ENCODE assay signal across 1 cellular context in genomic region chr13:44364601-44365000, GRCh38.
TF ChIP-seq lines count a peak whose summit lies in the region.

No MANE protein-coding gene starts in this region.

TF ChIP-seq in HepG2, 621 proteins besides CTCF, POLR2A, EP300 and RAD21 (continued from another document and continues in another):
- TF ChIP-seq DRAP1 (CRISPR knock-in tag; IDR thresholded peaks at IDR 0.05) = no peak
- no peak for TF ChIP-seq ZNF703 (CRISPR knock-in tag; IDR thresholded peaks at IDR 0.05; ENCODE audit: borderline replicate concordance)
- no peak for TF ChIP-seq ZNF691 (CRISPR knock-in tag; IDR thresholded peaks at IDR 0.05; ENCODE audit: borderline replicate concordance, low read depth)
- no peak for TF ChIP-seq NCOA2 (CRISPR knock-in tag; IDR thresholded peaks at IDR 0.05)
- TF ChIP-seq ZNF20 (CRISPR knock-in tag; IDR thresholded peaks at IDR 0.05) = no peak
- TF ChIP-seq TMF1 (CRISPR knock-in tag; IDR thresholded peaks at IDR 0.05; ENCODE audit: low read depth) = no peak
- TF ChIP-seq AGO1 (IDR thresholded peaks at IDR 0.05; ENCODE audit: low read depth, low read length, poor library complexity, severe bottlenecking) = no peak
- TF ChIP-seq FIP1L1 (IDR thresholded peaks at IDR 0.05; ENCODE audit: borderline replicate concordance, insufficient read depth, low read depth, low read length) = no peak
- TF ChIP-seq, protein P1, sequence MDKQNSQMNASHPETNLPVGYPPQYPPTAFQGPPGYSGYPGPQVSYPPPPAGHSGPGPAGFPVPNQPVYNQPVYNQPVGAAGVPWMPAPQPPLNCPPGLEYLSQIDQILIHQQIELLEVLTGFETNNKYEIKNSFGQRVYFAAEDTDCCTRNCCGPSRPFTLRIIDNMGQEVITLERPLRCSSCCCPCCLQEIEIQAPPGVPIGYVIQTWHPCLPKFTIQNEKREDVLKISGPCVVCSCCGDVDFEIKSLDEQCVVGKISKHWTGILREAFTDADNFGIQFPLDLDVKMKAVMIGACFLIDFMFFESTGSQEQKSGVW (CRISPR knock-in tag; IDR thresholded peaks at IDR 0.05; ENCODE audit: borderline replicate concordance) = no peak
- TF ChIP-seq, protein P2, sequence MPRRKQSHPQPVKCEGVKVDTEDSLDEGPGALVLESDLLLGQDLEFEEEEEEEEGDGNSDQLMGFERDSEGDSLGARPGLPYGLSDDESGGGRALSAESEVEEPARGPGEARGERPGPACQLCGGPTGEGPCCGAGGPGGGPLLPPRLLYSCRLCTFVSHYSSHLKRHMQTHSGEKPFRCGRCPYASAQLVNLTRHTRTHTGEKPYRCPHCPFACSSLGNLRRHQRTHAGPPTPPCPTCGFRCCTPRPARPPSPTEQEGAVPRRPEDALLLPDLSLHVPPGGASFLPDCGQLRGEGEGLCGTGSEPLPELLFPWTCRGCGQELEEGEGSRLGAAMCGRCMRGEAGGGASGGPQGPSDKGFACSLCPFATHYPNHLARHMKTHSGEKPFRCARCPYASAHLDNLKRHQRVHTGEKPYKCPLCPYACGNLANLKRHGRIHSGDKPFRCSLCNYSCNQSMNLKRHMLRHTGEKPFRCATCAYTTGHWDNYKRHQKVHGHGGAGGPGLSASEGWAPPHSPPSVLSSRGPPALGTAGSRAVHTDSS (CRISPR knock-in tag; conservative IDR thresholded peaks at IDR 0.05) = no peak
- no peak for TF ChIP-seq ZFP1 (CRISPR knock-in tag; IDR thresholded peaks at IDR 0.05)
- no peak for TF ChIP-seq RORA (CRISPR knock-in tag; IDR thresholded peaks at IDR 0.05)
- no peak for TF ChIP-seq PRDM4 (CRISPR knock-in tag; IDR thresholded peaks at IDR 0.05; ENCODE audit: borderline replicate concordance)
- TF ChIP-seq ZNF350 (CRISPR knock-in tag; IDR thresholded peaks at IDR 0.05; ENCODE audit: borderline replicate concordance, low read depth) = no peak
- TF ChIP-seq HOXA9 (CRISPR knock-in tag; IDR thresholded peaks at IDR 0.05; ENCODE audit: borderline replicate concordance) = no peak
- TF ChIP-seq ZNF225 (CRISPR knock-in tag; IDR thresholded peaks at IDR 0.05) = no peak
- TF ChIP-seq NCOA1 (CRISPR knock-in tag; IDR thresholded peaks at IDR 0.05) = no peak
- TF ChIP-seq ZNF780A (CRISPR knock-in tag; IDR thresholded peaks at IDR 0.05) = no peak
- TF ChIP-seq, protein P3, sequence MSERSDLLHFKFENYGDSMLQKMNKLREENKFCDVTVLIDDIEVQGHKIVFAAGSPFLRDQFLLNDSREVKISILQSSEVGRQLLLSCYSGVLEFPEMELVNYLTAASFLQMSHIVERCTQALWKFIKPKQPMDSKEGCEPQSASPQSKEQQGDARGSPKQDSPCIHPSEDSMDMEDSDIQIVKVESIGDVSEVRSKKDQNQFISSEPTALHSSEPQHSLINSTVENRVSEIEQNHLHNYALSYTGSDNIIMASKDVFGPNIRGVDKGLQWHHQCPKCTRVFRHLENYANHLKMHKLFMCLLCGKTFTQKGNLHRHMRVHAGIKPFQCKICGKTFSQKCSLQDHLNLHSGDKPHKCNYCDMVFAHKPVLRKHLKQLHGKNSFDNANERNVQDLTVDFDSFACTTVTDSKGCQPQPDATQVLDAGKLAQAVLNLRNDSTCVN (CRISPR knock-in tag; IDR thresholded peaks at IDR 0.05; ENCODE audit: borderline replicate concordance) = no peak
- TF ChIP-seq, protein P4, sequence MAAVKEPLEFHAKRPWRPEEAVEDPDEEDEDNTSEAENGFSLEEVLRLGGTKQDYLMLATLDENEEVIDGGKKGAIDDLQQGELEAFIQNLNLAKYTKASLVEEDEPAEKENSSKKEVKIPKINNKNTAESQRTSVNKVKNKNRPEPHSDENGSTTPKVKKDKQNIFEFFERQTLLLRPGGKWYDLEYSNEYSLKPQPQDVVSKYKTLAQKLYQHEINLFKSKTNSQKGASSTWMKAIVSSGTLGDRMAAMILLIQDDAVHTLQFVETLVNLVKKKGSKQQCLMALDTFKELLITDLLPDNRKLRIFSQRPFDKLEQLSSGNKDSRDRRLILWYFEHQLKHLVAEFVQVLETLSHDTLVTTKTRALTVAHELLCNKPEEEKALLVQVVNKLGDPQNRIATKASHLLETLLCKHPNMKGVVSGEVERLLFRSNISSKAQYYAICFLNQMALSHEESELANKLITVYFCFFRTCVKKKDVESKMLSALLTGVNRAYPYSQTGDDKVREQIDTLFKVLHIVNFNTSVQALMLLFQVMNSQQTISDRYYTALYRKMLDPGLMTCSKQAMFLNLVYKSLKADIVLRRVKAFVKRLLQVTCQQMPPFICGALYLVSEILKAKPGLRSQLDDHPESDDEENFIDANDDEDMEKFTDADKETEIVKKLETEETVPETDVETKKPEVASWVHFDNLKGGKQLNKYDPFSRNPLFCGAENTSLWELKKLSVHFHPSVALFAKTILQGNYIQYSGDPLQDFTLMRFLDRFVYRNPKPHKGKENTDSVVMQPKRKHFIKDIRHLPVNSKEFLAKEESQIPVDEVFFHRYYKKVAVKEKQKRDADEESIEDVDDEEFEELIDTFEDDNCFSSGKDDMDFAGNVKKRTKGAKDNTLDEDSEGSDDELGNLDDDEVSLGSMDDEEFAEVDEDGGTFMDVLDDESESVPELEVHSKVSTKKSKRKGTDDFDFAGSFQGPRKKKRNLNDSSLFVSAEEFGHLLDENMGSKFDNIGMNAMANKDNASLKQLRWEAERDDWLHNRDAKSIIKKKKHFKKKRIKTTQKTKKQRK (IDR thresholded peaks at IDR 0.05; ENCODE audit: low read length) = no peak
- no peak for TF ChIP-seq ZSCAN20 (CRISPR knock-in tag; IDR thresholded peaks at IDR 0.05; ENCODE audit: borderline replicate concordance)
- no peak for TF ChIP-seq TCF7L2 (IDR thresholded peaks at IDR 0.05; ENCODE audit: low read depth, low read length)
- TF ChIP-seq ZBTB7B (CRISPR knock-in tag; IDR thresholded peaks at IDR 0.05) = no peak
- peak; percentile 92 for TF ChIP-seq SOX5 (CRISPR knock-in tag; IDR thresholded peaks at IDR 0.05; ENCODE audit: borderline replicate concordance)
- TF ChIP-seq, protein P5, sequence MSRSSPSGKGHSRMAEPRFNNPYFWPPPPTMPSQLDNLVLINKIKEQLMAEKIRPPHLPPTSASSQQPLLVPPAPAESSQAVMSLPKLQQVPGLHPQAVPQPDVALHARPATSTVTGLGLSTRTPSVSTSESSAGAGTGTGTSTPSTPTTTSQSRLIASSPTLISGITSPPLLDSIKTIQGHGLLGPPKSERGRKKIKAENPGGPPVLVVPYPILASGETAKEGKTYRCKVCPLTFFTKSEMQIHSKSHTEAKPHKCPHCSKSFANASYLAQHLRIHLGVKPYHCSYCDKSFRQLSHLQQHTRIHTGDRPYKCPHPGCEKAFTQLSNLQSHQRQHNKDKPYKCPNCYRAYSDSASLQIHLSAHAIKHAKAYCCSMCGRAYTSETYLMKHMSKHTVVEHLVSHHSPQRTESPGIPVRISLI (CRISPR knock-in tag; IDR thresholded peaks at IDR 0.05; ENCODE audit: borderline replicate concordance) = no peak
- TF ChIP-seq, protein P6, sequence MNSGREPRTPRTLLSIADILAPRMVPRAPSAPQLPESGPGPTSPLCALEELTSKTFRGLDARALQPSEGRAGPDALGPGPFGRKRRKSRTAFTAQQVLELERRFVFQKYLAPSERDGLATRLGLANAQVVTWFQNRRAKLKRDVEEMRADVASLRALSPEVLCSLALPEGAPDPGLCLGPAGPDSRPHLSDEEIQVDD (CRISPR knock-in tag; IDR thresholded peaks at IDR 0.05; ENCODE audit: borderline replicate concordance) = no peak
- TF ChIP-seq DNMT1 (CRISPR knock-in tag; IDR thresholded peaks at IDR 0.05) = no peak
- TF ChIP-seq, protein P7, sequence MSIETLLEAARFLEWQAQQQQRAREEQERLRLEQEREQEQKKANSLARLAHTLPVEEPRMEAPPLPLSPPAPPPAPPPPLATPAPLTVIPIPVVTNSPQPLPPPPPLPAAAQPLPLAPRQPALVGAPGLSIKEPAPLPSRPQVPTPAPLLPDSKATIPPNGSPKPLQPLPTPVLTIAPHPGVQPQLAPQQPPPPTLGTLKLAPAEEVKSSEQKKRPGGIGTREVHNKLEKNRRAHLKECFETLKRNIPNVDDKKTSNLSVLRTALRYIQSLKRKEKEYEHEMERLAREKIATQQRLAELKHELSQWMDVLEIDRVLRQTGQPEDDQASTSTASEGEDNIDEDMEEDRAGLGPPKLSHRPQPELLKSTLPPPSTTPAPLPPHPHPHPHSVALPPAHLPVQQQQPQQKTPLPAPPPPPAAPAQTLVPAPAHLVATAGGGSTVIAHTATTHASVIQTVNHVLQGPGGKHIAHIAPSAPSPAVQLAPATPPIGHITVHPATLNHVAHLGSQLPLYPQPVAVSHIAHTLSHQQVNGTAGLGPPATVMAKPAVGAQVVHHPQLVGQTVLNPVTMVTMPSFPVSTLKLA (IDR thresholded peaks at IDR 0.05) = no peak
- TF ChIP-seq, protein P8, sequence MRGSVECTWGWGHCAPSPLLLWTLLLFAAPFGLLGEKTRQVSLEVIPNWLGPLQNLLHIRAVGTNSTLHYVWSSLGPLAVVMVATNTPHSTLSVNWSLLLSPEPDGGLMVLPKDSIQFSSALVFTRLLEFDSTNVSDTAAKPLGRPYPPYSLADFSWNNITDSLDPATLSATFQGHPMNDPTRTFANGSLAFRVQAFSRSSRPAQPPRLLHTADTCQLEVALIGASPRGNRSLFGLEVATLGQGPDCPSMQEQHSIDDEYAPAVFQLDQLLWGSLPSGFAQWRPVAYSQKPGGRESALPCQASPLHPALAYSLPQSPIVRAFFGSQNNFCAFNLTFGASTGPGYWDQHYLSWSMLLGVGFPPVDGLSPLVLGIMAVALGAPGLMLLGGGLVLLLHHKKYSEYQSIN (CRISPR knock-in tag; IDR thresholded peaks at IDR 0.05; ENCODE audit: borderline replicate concordance) = no peak
- peak; percentile 53; the same call in 1 of the 2 replicates for TF ChIP-seq FOXA1 (IDR thresholded peaks at IDR 0.05)
- peak; percentile 75 for TF ChIP-seq FOXA1 (CRISPR knock-in tag; IDR thresholded peaks at IDR 0.05)
- TF ChIP-seq ASH2L (IDR thresholded peaks at IDR 0.05; ENCODE audit: insufficient read length, low read depth, low read length) = no peak
- no peak for TF ChIP-seq ZKSCAN8 (CRISPR knock-in tag; IDR thresholded peaks at IDR 0.05; ENCODE audit: borderline replicate concordance)
- TF ChIP-seq HOXA7 (CRISPR knock-in tag; IDR thresholded peaks at IDR 0.05) = no peak
- TF ChIP-seq SP1 (IDR thresholded peaks at IDR 0.05) = no peak
- no peak for TF ChIP-seq SP1 (CRISPR knock-in tag; IDR thresholded peaks at IDR 0.05)
- TF ChIP-seq TRIM24 (CRISPR knock-in tag; IDR thresholded peaks at IDR 0.05) = no peak
- TF ChIP-seq ZEB1 (IDR thresholded peaks at IDR 0.05; ENCODE audit: insufficient replicate concordance, low read depth) = no peak
- no peak for TF ChIP-seq FOXP1 (IDR thresholded peaks at IDR 0.05)
- peak; percentile 77 for TF ChIP-seq FOXP1 (CRISPR knock-in tag; IDR thresholded peaks at IDR 0.05)
- no peak for TF ChIP-seq ZSCAN12 (CRISPR knock-in tag; IDR thresholded peaks at IDR 0.05)
- TF ChIP-seq IKZF4 (CRISPR knock-in tag; IDR thresholded peaks at IDR 0.05; ENCODE audit: borderline replicate concordance, low read depth, not compliant biosample characterization) = no peak
- peak; percentile 74; the same call in 1 of the 2 replicates for TF ChIP-seq FOXO1 (CRISPR knock-in tag; IDR thresholded peaks at IDR 0.05)
- no peak for TF ChIP-seq EEA1 (CRISPR knock-in tag; IDR thresholded peaks at IDR 0.05; ENCODE audit: borderline replicate concordance)
- no peak for TF ChIP-seq ATF7 (IDR thresholded peaks at IDR 0.05)
- no peak for TF ChIP-seq ATF7 (CRISPR knock-in tag; IDR thresholded peaks at IDR 0.05)
- no peak for TF ChIP-seq ZNF263 (CRISPR knock-in tag; IDR thresholded peaks at IDR 0.05)
- no peak for TF ChIP-seq KDM2A (CRISPR knock-in tag; IDR thresholded peaks at IDR 0.05; ENCODE audit: borderline replicate concordance, low read depth)
- TF ChIP-seq, protein P9, sequence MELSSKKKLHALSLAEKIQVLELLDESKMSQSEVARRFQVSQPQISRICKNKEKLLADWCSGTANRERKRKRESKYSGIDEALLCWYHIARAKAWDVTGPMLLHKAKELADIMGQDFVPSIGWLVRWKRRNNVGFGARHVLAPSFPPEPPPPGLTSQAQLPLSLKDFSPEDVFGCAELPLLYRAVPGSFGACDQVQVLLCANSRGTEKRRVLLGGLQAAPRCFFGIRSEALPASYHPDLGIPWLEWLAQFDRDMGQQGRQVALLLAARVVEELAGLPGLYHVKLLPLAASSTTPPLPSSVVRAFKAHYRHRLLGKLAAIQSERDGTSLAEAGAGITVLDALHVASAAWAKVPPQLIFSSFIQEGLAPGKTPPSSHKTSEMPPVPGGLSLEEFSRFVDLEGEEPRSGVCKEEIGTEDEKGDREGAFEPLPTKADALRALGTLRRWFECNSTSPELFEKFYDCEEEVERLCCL (CRISPR knock-in tag; IDR thresholded peaks at IDR 0.05; ENCODE audit: borderline replicate concordance) = no peak
- TF ChIP-seq EZH2 (conservative IDR thresholded peaks at IDR 0.05; ENCODE audit: low read depth, low read length) = no peak
